ENCODE assay signal across 8 cellular contexts in the genomic region with DNA sequence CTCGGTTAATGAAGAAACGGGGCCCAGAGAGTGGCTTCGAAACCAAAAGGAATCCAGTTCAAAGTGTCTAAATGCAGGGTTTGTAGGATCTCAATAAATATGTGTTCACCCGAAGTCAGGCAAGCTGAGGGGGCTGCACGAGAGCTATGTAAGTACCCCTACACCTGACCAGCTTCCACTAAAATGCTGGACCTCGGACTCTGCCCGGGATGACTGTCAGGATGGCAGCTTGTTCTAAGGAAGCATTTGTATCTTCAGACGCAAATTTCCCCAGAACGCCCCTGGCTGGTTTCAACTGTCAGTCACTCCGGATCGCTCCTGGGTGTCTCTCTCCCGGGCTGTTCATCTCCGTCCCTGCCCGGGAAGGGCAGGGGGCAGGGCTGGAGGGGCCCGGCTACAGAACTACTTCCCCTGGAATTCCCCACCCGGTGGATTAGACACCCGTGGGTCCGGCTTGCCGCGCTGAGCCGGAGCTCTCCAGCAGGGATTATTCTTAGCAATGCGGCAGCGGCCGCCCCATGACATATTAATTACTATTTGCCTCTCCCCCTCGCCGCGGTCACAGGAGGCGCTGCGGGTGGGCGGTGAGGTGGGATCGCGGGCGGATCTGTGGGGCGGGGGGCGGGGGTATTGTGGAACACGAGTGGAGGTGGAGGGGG.
DNase-seq lines count a peak whose midpoint lies in the region; ATAC-seq and FAIRE-seq lines count a peak whose summit lies in the region.

No MANE protein-coding gene starts in this region.

- DNase-seq in activated T-cell treated with anti-CD3 and anti-CD28 coated beads, Interleukin-2, amount 50 U/mL, for 24 hours = no peak
- DNase-seq in activated T-cell treated with anti-CD3 and anti-CD28 coated beads for 4 hours (no peak), dermis blood vessel endothelial cell (peak; percentile 36), lung microvascular endothelial cell (ENCODE audit: low read depth in 2 of 2) (peak; percentile 34 to 49), urothelium cell line (ENCODE audit: low spot score) (peak; percentile 13), NCI-H1436 (lab: John Stamatoyannopoulos, UW) (no peak)

- peaks cover 9% of the 10 kb centered on the region for H3K4me1 Mint-ChIP-seq in activated T-cell treated with anti-CD3 and anti-CD28 coated beads, Interleukin-2, amount 50 U/mL, for 24 hours (ENCODE audit: low read depth)
- H3K4me1 Mint-ChIP-seq in activated T-helper 17 cell treated with anti-CD3 and anti-CD28 coated beads, Interleukin-2, amount 50 U/mL, for 72 hours = no peaks in the 10 kb centered on the region

- no peaks in the 10 kb centered on the region for H3K36me3 Mint-ChIP-seq in activated T-cell treated with anti-CD3 and anti-CD28 coated beads, Interleukin-2, amount 50 U/mL, for 24 hours (ENCODE audit: low read depth)
- no peaks in the 10 kb centered on the region for H3K36me3 Mint-ChIP-seq in activated T-helper 17 cell treated with anti-CD3 and anti-CD28 coated beads, Interleukin-2, amount 50 U/mL, for 72 hours (ENCODE audit: low read depth)

- no peak overlapping the region for H3K27ac Mint-ChIP-seq in activated T-cell treated with anti-CD3 and anti-CD28 coated beads, Interleukin-2, amount 50 U/mL, for 24 hours
- no peak overlapping the region for H3K27ac Mint-ChIP-seq in activated T-helper 17 cell treated with anti-CD3 and anti-CD28 coated beads, Interleukin-2, amount 50 U/mL, for 72 hours

- no peaks in the 10 kb centered on the region for H3K9me3 Mint-ChIP-seq in activated T-cell treated with anti-CD3 and anti-CD28 coated beads, Interleukin-2, amount 50 U/mL, for 24 hours
- H3K9me3 Mint-ChIP-seq in activated T-helper 17 cell treated with anti-CD3 and anti-CD28 coated beads, Interleukin-2, amount 50 U/mL, for 72 hours = no peaks in the 10 kb centered on the region

- FAIRE-seq in urothelium cell line (lab: Jason Lieb, UNC) = no peak

- ATAC-seq in GM19324 (IDR thresholded peaks at IDR 0.05; ENCODE audit: low FRiP score, unreplicated experiment) = no peak
- no peak for ATAC-seq in activated T-helper 17 cell treated with anti-CD3 and anti-CD28 coated beads, Interleukin-2, amount 50 U/mL, for 72 hours (replicated peaks)

- peaks cover 63% of the 10 kb centered on the region for H3K27me3 Mint-ChIP-seq in activated T-cell treated with anti-CD3 and anti-CD28 coated beads, Interleukin-2, amount 50 U/mL, for 24 hours
- H3K27me3 Mint-ChIP-seq in activated T-helper 17 cell treated with anti-CD3 and anti-CD28 coated beads, Interleukin-2, amount 50 U/mL, for 72 hours = peaks cover 40% of the 10 kb centered on the region

- peak overlapping the region; percentile 27 for H3K4me3 Mint-ChIP-seq in activated T-cell treated with anti-CD3 and anti-CD28 coated beads, Interleukin-2, amount 50 U/mL, for 24 hours
- no peak overlapping the region for H3K4me3 Mint-ChIP-seq in activated T-helper 17 cell treated with anti-CD3 and anti-CD28 coated beads, Interleukin-2, amount 50 U/mL, for 72 hours

Comparison
In these comparisons a context has a peak if more than half of its experiments do, and no peak if none do; other contexts are left out.
1. DNase-seq: peak in dermis blood vessel endothelial cell (single experiment), lung microvascular endothelial cell (2 of 2) and urothelium cell line (single experiment); none in activated T-cell treated with anti-CD3 and anti-CD28 coated beads, Interleukin-2, amount 50 U/mL, for 24 hours (single experiment), activated T-cell treated with anti-CD3 and anti-CD28 coated beads for 4 hours (single experiment) and NCI-H1436 (single experiment).